7 cellular contexts compared by ENCODE assay signal in the genomic region with DNA sequence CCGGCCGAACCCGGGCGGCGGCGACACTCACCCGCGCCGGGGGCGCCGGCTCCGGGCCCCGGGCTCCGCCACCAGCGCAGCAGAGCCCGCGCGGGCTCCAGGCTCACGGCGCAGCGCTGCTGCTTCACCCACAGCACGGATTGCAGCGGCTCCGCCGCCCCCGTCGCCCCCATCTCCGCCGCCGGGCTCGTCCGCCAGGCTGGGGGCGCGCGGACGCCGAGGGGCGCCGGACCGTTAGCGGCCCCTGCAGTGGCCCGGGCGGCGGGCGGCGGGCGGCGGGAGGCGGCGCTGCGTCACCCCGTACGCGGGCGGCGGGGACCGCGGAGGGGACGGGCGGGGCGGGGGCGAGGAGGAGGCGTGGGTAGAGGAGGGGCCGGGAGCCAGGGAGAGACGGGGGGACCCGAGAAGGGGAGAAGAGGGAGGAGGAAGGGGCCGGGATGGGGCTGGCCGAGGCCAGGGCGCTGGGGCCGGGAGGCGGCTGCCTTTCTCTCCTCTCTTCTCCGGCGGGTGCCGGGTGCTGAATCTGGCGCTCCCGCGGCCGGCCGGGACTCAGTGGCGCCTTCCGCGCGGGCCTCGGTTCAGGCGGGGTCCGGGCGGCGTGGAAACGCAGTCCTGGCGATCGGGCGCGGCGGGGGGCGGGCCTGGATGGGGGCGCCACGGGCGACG. TPM values are rescaled to one million over a fixed set of nuclear protein-coding genes. Genes with fewer than 3 reads are reported as not detected.
DNase-seq lines count a peak whose midpoint lies in the region; ATAC-seq and TF ChIP-seq lines count a peak whose summit lies in the region.

A gene with protein sequence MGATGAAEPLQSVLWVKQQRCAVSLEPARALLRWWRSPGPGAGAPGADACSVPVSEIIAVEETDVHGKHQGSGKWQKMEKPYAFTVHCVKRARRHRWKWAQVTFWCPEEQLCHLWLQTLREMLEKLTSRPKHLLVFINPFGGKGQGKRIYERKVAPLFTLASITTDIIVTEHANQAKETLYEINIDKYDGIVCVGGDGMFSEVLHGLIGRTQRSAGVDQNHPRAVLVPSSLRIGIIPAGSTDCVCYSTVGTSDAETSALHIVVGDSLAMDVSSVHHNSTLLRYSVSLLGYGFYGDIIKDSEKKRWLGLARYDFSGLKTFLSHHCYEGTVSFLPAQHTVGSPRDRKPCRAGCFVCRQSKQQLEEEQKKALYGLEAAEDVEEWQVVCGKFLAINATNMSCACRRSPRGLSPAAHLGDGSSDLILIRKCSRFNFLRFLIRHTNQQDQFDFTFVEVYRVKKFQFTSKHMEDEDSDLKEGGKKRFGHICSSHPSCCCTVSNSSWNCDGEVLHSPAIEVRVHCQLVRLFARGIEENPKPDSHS (minus strand): TSS at position 277 of the 666 bp plus-strand sequence. CDS start 104 bp downstream, at position 173.

- no peaks in the 10 kb centered on the region for H3K4me1 ChIP-seq in foreskin keratinocyte
- H3K4me1 ChIP-seq in tibial nerve = peaks cover 0 to 67% (median 44%) of the 10 kb centered on the region in 4 donors

- H3K27me3 ChIP-seq in foreskin keratinocyte (no peaks in the 10 kb centered on the region), tibial nerve (no peaks in the 10 kb centered on the region)

- no peaks in the 10 kb centered on the region for H3K36me3 Mint-ChIP-seq in nephron progenitor cell (ENCODE audit: low read depth)

- peak in 1 of 2 donors; percentile 49 for TF ChIP-seq POLR2A in tibial nerve (IDR thresholded peaks at IDR 0.05)

- H3K27ac Mint-ChIP-seq in nephron progenitor cell = peak within 1 kb of the TSS; percentile 91

- H3K36me3 ChIP-seq in tibial nerve = no peaks in the 10 kb centered on the region

- peak; percentile 68 for ATAC-seq in GM18498 (IDR thresholded peaks at IDR 0.05; ENCODE audit: unreplicated experiment)
- ATAC-seq in HG03342 (IDR thresholded peaks at IDR 0.05; ENCODE audit: unreplicated experiment) = peak; percentile 41
- peak; percentile 29 for ATAC-seq in foreskin keratinocyte

- DNase-seq in SHP77 (lab: John Stamatoyannopoulos, UW) = peak; percentile 67 to 72
- DNase-seq in activated naive CD4-positive, alpha-beta T cell treated with Interleukin-2 at 50 U/mL for 16 hours = peak; percentile 71
- no peak for DNase-seq in foreskin keratinocyte
- peak; percentile 69 for DNase-seq in nephron progenitor cell
- peak; percentile 41 to 57 for DNase-seq in tibial nerve (ENCODE audit: low spot score in 2 of 2)

- peak within 1 kb of the TSS; percentile 81 to 93 (median 88) for H3K4me3 ChIP-seq in tibial nerve

- TF ChIP-seq CTCF in foreskin keratinocyte (conservative IDR thresholded peaks at IDR 0.05) (no peak), nephron progenitor cell (IDR thresholded peaks at IDR 0.05) (no peak), tibial nerve (IDR thresholded peaks at IDR 0.05) (no peak)

- H3K9me3 Mint-ChIP-seq in nephron progenitor cell = no peaks in the 10 kb centered on the region

- TF ChIP-seq EP300 in tibial nerve (IDR thresholded peaks at IDR 0.05) = no peak

- peaks cover 7% of the 10 kb centered on the region for H3K27me3 Mint-ChIP-seq in nephron progenitor cell (ENCODE audit: low read depth, poor library complexity)

- peak within 1 kb of the TSS; percentile 46 for H3K27ac ChIP-seq in foreskin keratinocyte
- peak within 1 kb of the TSS; percentile 83 to 96 (median 92) for H3K27ac ChIP-seq in tibial nerve

- WGBS in tibial nerve, 2 donors = 1 to 2% methylated on average over 8 to 21 of the region's 99 CpGs

- H3K4me1 Mint-ChIP-seq in nephron progenitor cell = peaks cover 68% of the 10 kb centered on the region

- H3K9me3 ChIP-seq in tibial nerve = no peaks in the 10 kb centered on the region

- H3K4me3 Mint-ChIP-seq in nephron progenitor cell = peak within 1 kb of the TSS; percentile 97

RNA-seq across cellular contexts. Expression of the gene that starts here (rescaled TPM):
- total RNA-seq in foreskin keratinocyte (18.2 and 19.3 TPM in 2 replicates), tibial nerve (10 to 100 TPM; 20.3 to 42.0 (median 24.7) TPM)
- polyA plus RNA-seq in foreskin keratinocyte = 7.1 and 8.1 TPM in 2 replicates

Comparison
In these comparisons a context has a peak if more than half of its experiments do, and no peak if none do; other contexts are left out.
1. DNase-seq: peak in SHP77 (2 of 2), activated naive CD4-positive, alpha-beta T cell treated with Interleukin-2 at 50 U/mL for 16 hours (single experiment), nephron progenitor cell (single experiment) and tibial nerve (2 of 2); none in foreskin keratinocyte (0 of 2).
2. Peak in every context shown above with its lines, with median percentiles within 50 percentile points of each other: ATAC-seq.